ENCODE assay signal across 8 cellular contexts in the genomic region with DNA sequence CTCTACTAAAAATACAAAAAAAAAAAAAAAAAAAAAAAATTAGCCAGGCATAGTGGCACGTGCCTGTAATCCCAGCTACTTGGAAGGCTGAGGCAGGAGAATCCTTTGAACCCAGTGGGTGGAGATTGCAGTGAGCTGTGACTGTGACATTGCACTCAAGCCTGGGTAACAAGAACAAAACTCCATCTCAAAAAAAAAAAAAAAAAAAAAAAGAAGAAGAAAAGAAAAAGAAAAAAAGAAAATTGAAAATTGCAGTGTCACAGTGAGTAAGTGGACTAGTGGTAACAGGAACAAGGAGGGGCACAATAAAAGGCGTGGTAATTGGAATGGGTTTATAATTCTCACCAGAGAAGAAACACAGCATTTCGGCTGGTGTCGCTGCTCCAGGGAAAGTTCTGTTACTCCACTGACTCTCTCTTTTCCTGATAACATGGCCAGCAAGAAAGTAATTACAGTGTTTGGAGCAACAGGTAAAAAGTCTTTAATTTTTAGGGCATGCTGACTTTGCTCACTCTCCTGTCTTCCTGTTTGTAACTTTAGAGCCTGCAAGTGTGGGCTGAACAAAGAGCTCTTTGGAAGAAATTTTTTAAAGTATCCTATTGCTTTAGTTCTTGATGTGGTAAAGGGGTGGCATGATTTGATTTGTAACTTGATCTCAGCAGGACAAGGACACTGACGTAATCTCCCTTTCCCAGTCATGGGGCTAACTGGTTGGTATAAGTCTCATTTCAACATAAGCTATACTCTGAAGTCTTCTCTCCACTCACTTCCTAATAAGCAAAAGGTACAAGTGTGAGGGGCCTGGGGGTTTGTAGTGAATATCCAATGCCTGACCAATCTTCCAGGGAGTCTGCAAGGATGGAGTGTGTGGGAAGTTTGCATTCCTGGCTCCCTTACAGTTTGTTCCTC. TPM values are rescaled to one million over a fixed set of nuclear protein-coding genes. Genes with fewer than 3 reads are reported as not detected.
DNase-seq lines count a peak whose midpoint lies in the region; ATAC-seq and TF ChIP-seq lines count a peak whose summit lies in the region.

No MANE protein-coding gene starts in this region.

- no peak overlapping the region for H3K4me3 ChIP-seq in retinal pigment epithelial cell (ENCODE audit: low read length)

- no peak for ATAC-seq in GM18498 (IDR thresholded peaks at IDR 0.05; ENCODE audit: unreplicated experiment)

- DNase-seq in GM04504 (ENCODE audit: low read depth) (peak; percentile 51), NOMO-1 treated with DMSO at 0.1 percent for 48 hours (lab: John Stamatoyannopoulos, UW; ENCODE audit: unreplicated experiment) (peak; percentile 86), epithelial cell of prostate (ENCODE audit: low read depth, low spot score) (peak; percentile 27), retinal pigment epithelial cell (ENCODE audit: low read depth) (peak; percentile 80), GM19238 (ENCODE audit: insufficient read length, low spot score) (no peak), ureter (ENCODE audit: low spot score) (no peak), NCI-H1105 treated with DMSO at 0.1 percent for 48 hours (lab: John Stamatoyannopoulos, UW) (no peak)

- no peak for TF ChIP-seq CTCF in retinal pigment epithelial cell (conservative IDR thresholded peaks at IDR 0.05; ENCODE audit: low read depth, low read length)

- H3K27ac ChIP-seq in epithelial cell of prostate, result peak overlapping the region; percentile 80

RNA-seq across cellular contexts. Expression of a gene that starts 22.0 kb away (rescaled TPM):
- 120 TPM for total RNA-seq in ureter

Comparison
In these comparisons a context has a peak if more than half of its experiments do, and no peak if none do; other contexts are left out.
1. DNase-seq: peak in GM04504 (single experiment), NOMO-1 treated with DMSO at 0.1 percent for 48 hours (single experiment), epithelial cell of prostate (single experiment) and retinal pigment epithelial cell (single experiment); none in GM19238 (single experiment), ureter (single experiment) and NCI-H1105 treated with DMSO at 0.1 percent for 48 hours (single experiment).